Comparison of ENCODE assay signal across 13 cellular contexts in the genomic region with DNA sequence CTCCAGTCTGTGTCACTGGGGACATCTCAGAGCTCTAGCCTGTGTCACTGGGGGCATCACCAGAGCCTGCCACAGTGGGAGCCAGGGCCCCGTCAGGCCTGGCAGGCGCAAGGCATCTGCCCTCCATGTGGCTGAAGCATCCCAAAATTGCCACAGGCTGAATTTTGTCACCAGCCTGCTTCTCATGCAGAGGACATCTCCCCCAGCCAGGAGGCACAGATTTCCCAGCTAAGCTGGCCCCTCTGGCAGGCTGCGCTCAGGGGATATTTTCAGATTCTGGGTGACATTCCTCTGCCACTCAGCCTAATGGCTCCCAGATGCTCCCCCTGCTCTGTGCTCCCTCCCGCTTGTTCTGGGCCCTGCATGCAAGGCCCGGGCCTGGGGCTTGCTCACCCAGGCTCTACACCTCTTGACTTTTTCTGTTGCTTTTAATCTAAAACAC.
DNase-seq lines count a peak whose midpoint lies in the region; ATAC-seq, FAIRE-seq and TF ChIP-seq lines count a peak whose summit lies in the region.
"Had no signal": no experiment of that assay in that cellular context is flagged by ENCODE, and none has a peak within 500 bp of the region (broad histone marks: within the 10 kb centered on the region; RNA-seq: fewer than 3 reads in every experiment).

No MANE protein-coding gene starts in this region.

- CTCF ChIA-PET in endothelial cell of umbilical vein (lab: Charles Lee), result interaction anchor here (0.6 to 3.0 kb wide), 8 partner anchors 36 to 123 kb away, joined by 3 to 15 read pairs (median 4); no protein-coding TSS in a partner anchor

- H3K9me1 ChIP-seq in endothelial cell of umbilical vein (replicated peaks; ENCODE audit: control insufficient read depth, extremely low read depth, insufficient read depth, low read length), result no peaks in the 10 kb centered on the region

- dilution Hi-C loops in endothelial cell of umbilical vein (cut with MboI; ENCODE audit: extremely low pct_ligation_motif_present, low sequenced_read_pairs), result no loop called here

- H3K79me2 ChIP-seq in endothelial cell of umbilical vein (ENCODE audit: control insufficient read depth, insufficient read depth, low read length), result peaks cover 27% of the 10 kb centered on the region

- peak overlapping the region; percentile 16 for H2AFZ ChIP-seq in endothelial cell of umbilical vein (ENCODE audit: low read depth, low read length)

- H3K27ac Mint-ChIP-seq in nephron progenitor cell, result peak overlapping the region; percentile 72

- H3K4me2 ChIP-seq in endothelial cell of umbilical vein (ENCODE audit: insufficient read depth, low read length), result peak overlapping the region; percentile 24

- H4K20me1 ChIP-seq in endothelial cell of umbilical vein (replicated peaks; ENCODE audit: control insufficient read depth, extremely low read depth, insufficient read depth, low read length), result no peaks in the 10 kb centered on the region

- intact Hi-C loops in Right ventricle myocardium superior (cut with DNase I), result no loop called here
- intact Hi-C loops in endothelial cell of umbilical vein (cut with micrococcal nuclease), result no loop called here
- intact Hi-C loops in upper lobe of right lung (cut with DNase I), result no loop called here

- peaks cover 27% of the 10 kb centered on the region for H3K27me3 Mint-ChIP-seq in nephron progenitor cell (ENCODE audit: low read depth, poor library complexity)

- H3K4me3 Mint-ChIP-seq in nephron progenitor cell, result no peak overlapping the region

- H3K36me3 Mint-ChIP-seq in nephron progenitor cell (ENCODE audit: low read depth), result no peaks in the 10 kb centered on the region

- no peaks in the 10 kb centered on the region for H3K9me3 Mint-ChIP-seq in nephron progenitor cell

- H3K4me1 ChIP-seq in cardiac muscle cell (ENCODE audit: low read depth), result peaks cover 27% of the 10 kb centered on the region
- H3K4me1 ChIP-seq in endothelial cell of umbilical vein (ENCODE audit: control insufficient read depth, extremely low read depth, insufficient read depth, low read length), result peaks cover 85% of the 10 kb centered on the region
- peaks cover 7% of the 10 kb centered on the region for H3K4me1 ChIP-seq in upper lobe of right lung
- H3K4me1 ChIP-seq: Caco-2 had no signal

- peaks cover 43% of the 10 kb centered on the region for H3K4me1 Mint-ChIP-seq in nephron progenitor cell

- H3K27me3 ChIP-seq in cardiac muscle cell (no peaks in the 10 kb centered on the region), endothelial cell of umbilical vein (ENCODE audit: control insufficient read depth in 2 of 2, insufficient read depth in 2 of 2, low read length in 2 of 2) (no peaks in the 10 kb centered on the region), upper lobe of right lung (no peaks in the 10 kb centered on the region)

- H3K9ac ChIP-seq in endothelial cell of umbilical vein (replicated peaks; ENCODE audit: extremely low read depth, insufficient read depth, low read length), result no peak overlapping the region

- no TSS peak for BruUV-seq in endothelial cell of umbilical vein (replicated peaks; lab: Mats Ljungman, UMichigan)

- no peaks in the 10 kb centered on the region for H3K9me3 ChIP-seq in cardiac muscle cell (ENCODE audit: low read depth)
- H3K9me3 ChIP-seq in endothelial cell of umbilical vein (replicated peaks; ENCODE audit: control insufficient read depth, insufficient read depth, low read length), result no peaks in the 10 kb centered on the region
- H3K9me3 ChIP-seq in upper lobe of right lung, result no peaks in the 10 kb centered on the region
- H3K9me3 ChIP-seq: Caco-2, tibial nerve had no signal

- H3K27ac ChIP-seq in cardiac muscle cell, result peak overlapping the region; percentile 88
- H3K27ac ChIP-seq in endothelial cell of umbilical vein (ENCODE audit: insufficient read depth, low read depth, low read length), result peak overlapping the region; percentile 57
- H3K27ac ChIP-seq in upper lobe of right lung, result peak overlapping the region; percentile 36

- TF ChIP-seq POLR2A in endothelial cell of umbilical vein (IDR thresholded peaks at IDR 0.05; ENCODE audit: low read depth, low read length), result no peak

- no peak for FAIRE-seq in endothelial cell of umbilical vein (lab: Jason Lieb, UNC)

- POLR2A ChIA-PET in endothelial cell of umbilical vein (lab: Charles Lee), result no interaction called here

- no peaks in the 10 kb centered on the region for H3K36me3 ChIP-seq in cardiac muscle cell
- no peaks in the 10 kb centered on the region for H3K36me3 ChIP-seq in endothelial cell of umbilical vein (ENCODE audit: control insufficient read depth in 2 of 2, extremely low read depth in 1 of 2, insufficient read depth in 2 of 2, low read length in 2 of 2)
- H3K36me3 ChIP-seq in upper lobe of right lung, result no peaks in the 10 kb centered on the region
- H3K36me3 ChIP-seq: tibial nerve had no signal

- ATAC-seq in Right ventricle myocardium superior (ENCODE audit: poor library complexity) (no peak), upper lobe of right lung (peak; percentile 12)

- DNase-seq in cardiac muscle cell (ENCODE audit: low read depth in 1 of 2, low spot score in 1 of 2) (no peak), Right ventricle myocardium superior (no peak), endothelial cell of umbilical vein (ENCODE audit: low read depth, low spot score) (no peak), nephron progenitor cell (no peak), upper lobe of right lung (no peak), NCI-H187 (lab: John Stamatoyannopoulos, UW) (no peak), GM19240 (ENCODE audit: insufficient read length, low spot score) (no peak)
- DNase-seq in activated CD8-positive, alpha-beta memory T cell treated with anti-CD3 and anti-CD28 coated beads for 24 hours, result no peak
- DNase-seq: activated CD4-positive, alpha-beta T cell treated with anti-CD3 and anti-CD28 coated beads for 48 hours; Caco-2; T-helper 1 cell had no signal

- no peak overlapping the region for H3K4me3 ChIP-seq in cardiac muscle cell
- H3K4me3 ChIP-seq in endothelial cell of umbilical vein (replicated peaks in 1 of 3; ENCODE audit: insufficient read depth in 1 of 3, low read depth in 1 of 3, low read length in 3 of 3), result no peak overlapping the region
- no peak overlapping the region for H3K4me3 ChIP-seq in upper lobe of right lung
- H3K4me3 ChIP-seq: lung had no signal

- TF ChIP-seq CTCF in cardiac muscle cell (IDR thresholded peaks at IDR 0.05; ENCODE audit: low read depth, low read length) (no peak), endothelial cell of umbilical vein (IDR thresholded peaks at IDR 0.05; ENCODE audit: extremely low read depth in 1 of 2, insufficient read depth in 1 of 2, low read depth in 1 of 2, low read length in 2 of 2) (no peak), nephron progenitor cell (IDR thresholded peaks at IDR 0.05) (no peak), upper lobe of right lung (IDR thresholded peaks at IDR 0.05) (no peak)

TF ChIP-seq in endothelial cell of umbilical vein, 7 proteins besides CTCF, POLR2A, EP300 and RAD21:
- TF ChIP-seq JUN (IDR thresholded peaks at IDR 0.05; ENCODE audit: borderline replicate concordance, insufficient read depth, insufficient read length, low read depth) (no peak), POLR2AphosphoS5 (IDR thresholded peaks at IDR 0.05; ENCODE audit: insufficient read depth, low read depth, low read length) (no peak), MYC (IDR thresholded peaks at IDR 0.05; ENCODE audit: low read depth, low read length) (no peak), FOS (IDR thresholded peaks at IDR 0.05; ENCODE audit: borderline replicate concordance, insufficient read depth, low read length) (no peak), GATA2 (IDR thresholded peaks at IDR 0.05; ENCODE audit: insufficient read depth, insufficient read length, low read depth, low read length) (no peak), EZH2 (IDR thresholded peaks at IDR 0.05; ENCODE audit: borderline replicate concordance, low read depth, low read length, severe bottlenecking) (no peak)
- TF ChIP-seq, protein P1, sequence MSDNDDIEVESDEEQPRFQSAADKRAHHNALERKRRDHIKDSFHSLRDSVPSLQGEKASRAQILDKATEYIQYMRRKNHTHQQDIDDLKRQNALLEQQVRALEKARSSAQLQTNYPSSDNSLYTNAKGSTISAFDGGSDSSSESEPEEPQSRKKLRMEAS (IDR thresholded peaks at IDR 0.05; ENCODE audit: insufficient read depth, insufficient read length), result no peak

Comparison
In these comparisons a context has a peak if more than half of its experiments do, and no peak if none do; other contexts are left out.
1. H3K27ac ChIP-seq: peak in every context shown above with its lines; median percentile 88 in cardiac muscle cell; 57 in endothelial cell of umbilical vein; 36 in upper lobe of right lung.